In the genomic region with DNA sequence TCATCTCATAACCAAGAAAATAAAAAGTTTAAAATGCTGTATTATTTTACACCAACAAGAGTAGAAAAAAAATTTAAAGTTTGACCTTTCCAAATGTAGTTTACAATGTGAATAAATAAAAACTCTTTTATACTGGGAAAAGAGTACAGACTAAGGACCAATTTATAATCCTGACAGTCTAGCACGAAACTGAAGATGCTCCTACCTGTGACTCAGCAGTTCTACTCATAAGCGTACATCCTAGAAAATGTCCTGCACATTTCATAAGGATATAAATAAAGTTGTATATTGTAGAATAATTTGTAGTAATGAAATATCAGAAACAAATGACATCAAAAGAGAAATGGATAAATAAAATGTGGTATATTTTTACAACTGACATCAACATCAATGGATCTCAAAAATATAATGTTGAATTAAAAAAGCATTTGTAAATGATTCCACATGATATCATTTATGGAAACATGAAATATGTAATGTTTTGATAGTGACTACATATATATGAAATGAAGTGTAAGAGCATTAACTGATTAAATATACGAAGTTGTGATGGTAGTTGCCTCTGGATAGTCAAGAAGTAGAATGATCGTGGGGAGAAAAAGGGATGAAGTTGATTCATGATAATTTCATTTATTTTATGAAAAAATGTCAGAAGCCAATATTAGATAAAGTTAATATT, we compare ENCODE assay signal across 15 cellular contexts.
DNase-seq lines count a peak whose midpoint lies in the region; ATAC-seq and TF ChIP-seq lines count a peak whose summit lies in the region.
"Had no signal": no experiment of that assay in that cellular context is flagged by ENCODE, and none has a peak within 500 bp of the region (broad histone marks: within the 10 kb centered on the region; RNA-seq: fewer than 3 reads in every experiment).

No MANE protein-coding gene starts in this region.

- no peaks in the 10 kb centered on the region for H3K79me1 ChIP-seq in IMR-90 (ENCODE audit: low read depth in 1 of 2, low read length in 2 of 2)

- H3K27me3 Mint-ChIP-seq in osteocyte (ENCODE audit: unreplicated experiment) = no peaks in the 10 kb centered on the region

- peaks cover 3% of the 10 kb centered on the region for H3K4me1 ChIP-seq in IMR-90 (ENCODE audit: control insufficient read depth, insufficient read depth, low read length)
- H3K4me1 ChIP-seq in SK-N-SH (ENCODE audit: control insufficient read depth in 1 of 2, insufficient read depth in 2 of 2, low read depth in 1 of 2, low read length in 1 of 2) = no peaks in the 10 kb centered on the region; a peak in 2 of 4 replicates
- H3K4me1 ChIP-seq: Caco-2 had no signal

- TF ChIP-seq EP300 in SK-N-SH (IDR thresholded peaks at IDR 0.05; ENCODE audit: borderline replicate concordance in 1 of 2, low read depth in 1 of 2, low read length in 1 of 2) = no peak

- H2BK120ac ChIP-seq in IMR-90 (ENCODE audit: low read depth, low read length) = no peak overlapping the region

- H2BK15ac ChIP-seq in IMR-90 (ENCODE audit: low read depth, low read length) = 0 out of 3 replicates have a peak overlapping the region, but pooled peaks have one; percentile 36

- H3K9me3 ChIP-seq in IMR-90 (ENCODE audit: control insufficient read depth, insufficient read depth, low read length) = no peaks in the 10 kb centered on the region
- no peaks in the 10 kb centered on the region for H3K9me3 ChIP-seq in SK-N-SH
- H3K9me3 ChIP-seq: Caco-2, SJCRH30 had no signal

- H3K27me3 ChIP-seq in IMR-90 (ENCODE audit: control insufficient read depth, insufficient read depth, low read length) (no peaks in the 10 kb centered on the region), SK-N-SH (ENCODE audit: insufficient read depth) (no peaks in the 10 kb centered on the region)
- H3K27me3 ChIP-seq: SJCRH30 had no signal

- no peak overlapping the region for H2AK5ac ChIP-seq in IMR-90 (ENCODE audit: low read depth, low read length)

- WGBS in IMR-90 (ENCODE audit: extremely low coverage in 2 of 2, insufficient read length in 1 of 2), 2 experiments = 80% methylated on average over 1 of the region's 4 CpGs; no CpG with 5 or more reads in 1 of the 2 experiments
- WGBS in SK-N-SH (ENCODE audit: low lambda C conversion rate) = 39% methylated on average over 4 of the region's 4 CpGs

- H3K18ac ChIP-seq in IMR-90 (ENCODE audit: low read depth, low read length) = no peak overlapping the region

- ATAC-seq in IMR-90 (ENCODE audit: low read depth) (0 out of 2 replicates have a peak, but pooled peaks have one; percentile 17), HG02852 (IDR thresholded peaks at IDR 0.05; ENCODE audit: unreplicated experiment) (no peak)

- BruUV-seq in IMR-90 (replicated peaks; lab: Mats Ljungman, UMichigan) = no TSS peak

- H3K4me2 ChIP-seq in IMR-90 (ENCODE audit: low read depth, low read length) (no peak overlapping the region), SK-N-SH (no peak overlapping the region; the same call in 1 of the 2 replicates)

- no peak overlapping the region for H3K56ac ChIP-seq in IMR-90 (ENCODE audit: extremely low read depth, insufficient read depth, low read length)

- H2AK9ac ChIP-seq in IMR-90 (replicated peaks; ENCODE audit: low read depth, low read length, poor library complexity) = no peak overlapping the region

- no peak overlapping the region for H3K14ac ChIP-seq in IMR-90 (replicated peaks; ENCODE audit: low read depth, low read length)

- no peaks in the 10 kb centered on the region for H3K36me3 Mint-ChIP-seq in osteocyte (ENCODE audit: unreplicated experiment)
- H3K36me3 Mint-ChIP-seq: CD14-positive monocyte had no signal

- H3K9me1 ChIP-seq in IMR-90 (ENCODE audit: insufficient read depth, low read length) = peaks cover 3% of the 10 kb centered on the region; the same call in 1 of the 2 replicates

- no peak for TF ChIP-seq POLR2A in IMR-90 (IDR thresholded peaks at IDR 0.05; ENCODE audit: low read depth, low read length)

- no peak overlapping the region for H4K8ac ChIP-seq in IMR-90 (ENCODE audit: low read depth in 2 of 2, low read length in 2 of 2)

- DNase-seq in IMR-90 (peak; percentile 40), SK-N-SH (no peak), choroid plexus epithelial cell (ENCODE audit: low read depth) (peak; percentile 26), osteocyte (ENCODE audit: extremely low spot score, unreplicated experiment) (no peak), CD1c-positive myeloid dendritic cell (ENCODE audit: extremely low spot score) (no peak), AG20443 (ENCODE audit: low spot score) (no peak), medulla oblongata (ENCODE audit: extremely low spot score) (no peak)
- DNase-seq: Caco-2, NCI-H1417, NCI-H2029 treated with DMSO at 0.1 percent for 48 hours, NCI-H524, SJCRH30 had no signal

- H3K23ac ChIP-seq in IMR-90 (ENCODE audit: low read depth, low read length) = no peak overlapping the region

- peaks cover 33% of the 10 kb centered on the region for H3K4me1 Mint-ChIP-seq in osteocyte (ENCODE audit: unreplicated experiment)
- H3K4me1 Mint-ChIP-seq: CD14-positive monocyte had no signal

- H4K20me1 ChIP-seq in IMR-90 (ENCODE audit: insufficient read depth, low read length) = no peaks in the 10 kb centered on the region
- H4K20me1 ChIP-seq in SK-N-SH (ENCODE audit: insufficient read depth) = no peaks in the 10 kb centered on the region

- H3K27ac Mint-ChIP-seq in osteocyte (ENCODE audit: unreplicated experiment) = peak overlapping the region; percentile 54
- H3K27ac Mint-ChIP-seq: CD14-positive monocyte had no signal

- H3F3A ChIP-seq in SK-N-SH (replicated peaks; ENCODE audit: insufficient read depth) = peaks cover 24% of the 10 kb centered on the region

- CTCF ChIA-PET in IMR-90 (lab: Yijun Ruan, JAX) = interaction anchor here (0.6 kb wide), 1 partner anchor 10 kb away, joined by 3 read pairs; no protein-coding TSS in a partner anchor
- CTCF ChIA-PET in SK-N-SH (lab: Yijun Ruan, JAX) = interaction anchor here (1.7 kb wide), 1 partner anchor 15 kb away, joined by 5 read pairs; no protein-coding TSS in a partner anchor

- H3K79me2 ChIP-seq in SK-N-SH (ENCODE audit: insufficient read depth) = no peaks in the 10 kb centered on the region

- H3K9me3 Mint-ChIP-seq in osteocyte (ENCODE audit: unreplicated experiment) = peaks cover 3% of the 10 kb centered on the region

- no peak overlapping the region for H3K4ac ChIP-seq in IMR-90 (ENCODE audit: low read depth, low read length)

- H3K36me3 ChIP-seq in IMR-90 (ENCODE audit: control insufficient read depth, insufficient read depth, low read length) (no peaks in the 10 kb centered on the region), SK-N-SH (replicated peaks in 1 of 2; ENCODE audit: control insufficient read depth in 1 of 2, insufficient read depth in 2 of 2, low read length in 1 of 2) (no peaks in the 10 kb centered on the region)
- H3K36me3 ChIP-seq: SJCRH30 had no signal

- H4K5ac ChIP-seq in IMR-90 (ENCODE audit: low read depth, low read length) = no peak overlapping the region

- POLR2A ChIA-PET in IMR-90 (lab: Charles Lee; ENCODE audit: unreplicated experiment) (no interaction called here), SK-N-SH (lab: Yijun Ruan, JAX) (no interaction called here)

- in situ Hi-C loops in IMR-90 (cut with MboI; ENCODE audit: low sequenced_read_pairs) = no loop called here

- H3K9ac ChIP-seq in IMR-90 (ENCODE audit: low read depth, low read length) = no peak overlapping the region
- H3K9ac ChIP-seq in SK-N-SH = no peak overlapping the region; the same call in 1 of the 2 replicates

- H3K27ac ChIP-seq in IMR-90 (ENCODE audit: insufficient read depth, low read length) = no peak overlapping the region
- peak overlapping the region in 1 of 2 experiments; percentile 78; a peak in 2 of 4 replicates for H3K27ac ChIP-seq in SK-N-SH (ENCODE audit: low read depth in 2 of 2, low read length in 1 of 2)
- H3K27ac ChIP-seq: HL-60, SJCRH30 had no signal

- dilution Hi-C loops in IMR-90 (cut with HindIII; ENCODE audit: low sequenced_read_pairs, unreplicated experiment) = no loop called here

- H2BK5ac ChIP-seq in IMR-90 (ENCODE audit: low read depth, low read length, poor library complexity, severe bottlenecking) = no peak overlapping the region

- intact Hi-C loops in IMR-90 (cut with micrococcal nuclease) = no loop called here

- H3K4me3 ChIP-seq in IMR-90 (ENCODE audit: insufficient read depth, low read depth, low read length) = no peak overlapping the region
- no peak overlapping the region for H3K4me3 ChIP-seq in SK-N-SH (ENCODE audit: low read depth in 2 of 2, low read length in 1 of 2)
- H3K4me3 ChIP-seq in choroid plexus epithelial cell (ENCODE audit: low read depth, low read length) = no peak overlapping the region
- H3K4me3 ChIP-seq: SJCRH30 had no signal

- H2BK20ac ChIP-seq in IMR-90 (ENCODE audit: low read depth, low read length) = no peak overlapping the region; the same call in 1 of the 2 replicates

- no peak overlapping the region for H4K91ac ChIP-seq in IMR-90 (ENCODE audit: insufficient read depth, low read depth, low read length)

- TF ChIP-seq RAD21 in IMR-90 (IDR thresholded peaks at IDR 0.05; ENCODE audit: low read length) (no peak), SK-N-SH (IDR thresholded peaks at IDR 0.05; ENCODE audit: low read length) (no peak)

- H2AFZ ChIP-seq in IMR-90 (replicated peaks; ENCODE audit: low read length, poor library complexity) = no peak overlapping the region
- no peak overlapping the region for H2AFZ ChIP-seq in SK-N-SH (ENCODE audit: low read depth)

- no peaks in the 10 kb centered on the region for H3K9me2 ChIP-seq in SK-N-SH

- no peak overlapping the region for H3K4me3 Mint-ChIP-seq in osteocyte (ENCODE audit: unreplicated experiment)
- H3K4me3 Mint-ChIP-seq: CD14-positive monocyte had no signal

- TF ChIP-seq CTCF in IMR-90 (conservative IDR thresholded peaks at IDR 0.05; ENCODE audit: low read depth, low read length) (no peak), SK-N-SH (IDR thresholded peaks at IDR 0.05) (no peak), choroid plexus epithelial cell (conservative IDR thresholded peaks at IDR 0.05; ENCODE audit: low read depth, low read length) (no peak), osteocyte (IDR thresholded peaks at IDR 0.05) (no peak)

TF ChIP-seq in IMR-90, 13 proteins besides CTCF, POLR2A, EP300 and RAD21 (continues in another document):
- no peak for TF ChIP-seq CEBPB (IDR thresholded peaks at IDR 0.05; ENCODE audit: low read depth, low read length)

TF ChIP-seq in SK-N-SH, 30 proteins besides CTCF, POLR2A, EP300 and RAD21 (continues in another document):
- TF ChIP-seq RXRA (IDR thresholded peaks at IDR 0.05; ENCODE audit: borderline replicate concordance, low read depth) = no peak

Comparison
In these comparisons a context has a peak if more than half of its experiments do, and no peak if none do; other contexts are left out.
1. DNase-seq: peak in IMR-90 (single experiment) and choroid plexus epithelial cell (single experiment); none in SK-N-SH (single experiment), osteocyte (single experiment), CD1c-positive myeloid dendritic cell (single experiment), AG20443 (single experiment) and medulla oblongata (single experiment).